ENCODE assay signal across 8 cellular contexts in the genomic region with DNA sequence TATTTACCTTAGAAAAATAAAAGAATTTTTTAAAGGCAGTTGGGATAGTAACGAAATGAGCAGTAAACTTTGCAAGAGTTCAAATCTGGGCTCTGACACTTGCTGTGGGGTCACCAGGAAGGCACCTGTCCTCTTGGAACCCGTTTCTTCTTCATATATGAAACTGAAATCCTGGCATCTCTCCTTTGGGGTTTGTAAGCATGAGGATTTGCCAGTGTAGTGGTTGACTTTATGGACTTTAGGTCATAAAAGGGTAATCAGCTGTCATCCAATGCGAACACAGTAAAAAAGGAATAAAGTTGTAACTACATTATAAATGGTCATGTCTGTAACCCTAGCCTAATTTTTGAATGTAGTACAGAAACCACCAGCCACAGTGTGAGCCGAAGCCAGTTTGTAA. TPM values are rescaled to one million over a fixed set of nuclear protein-coding genes. Genes with fewer than 3 reads are reported as not detected.
DNase-seq lines count a peak whose midpoint lies in the region; ATAC-seq, FAIRE-seq and TF ChIP-seq lines count a peak whose summit lies in the region.

No MANE protein-coding gene starts in this region.

- peak overlapping the region; percentile 82 to 87 for H3K4me3 ChIP-seq in kidney (ENCODE audit: low read length in 2 of 2)
- peak overlapping the region; percentile 100 for H3K4me3 ChIP-seq in suprapubic skin

- no peak for DNase-seq in T-helper 1 cell
- no peak for DNase-seq in activated T-helper 2 cell treated with anti-CD3 and anti-CD28 coated beads, Interferon-gamma antibody, Interleukin-2, Interleukin-4, amounts not matched to agents 10 μg/mL and 5 μg/mL and 100 μg/mL, durations not matched to agents 14 hours and 24 hours and 36 hours (ENCODE audit: low spot score)
- DNase-seq in kidney, result no peak
- no peak for DNase-seq in suprapubic skin (ENCODE audit: low spot score in 2 of 2)

- H3K27me3 ChIP-seq in suprapubic skin, result no peaks in the 10 kb centered on the region

- peaks cover 7% of the 10 kb centered on the region for H3K36me3 Mint-ChIP-seq in T-helper 1 cell treated with Interleukin-12 subunit alpha and Interleukin-12 subunit beta and Interleukin-4 antibody, amounts not matched to agents 30 μg/mL and 1 μg/mL, for 36 hours (ENCODE audit: low read depth)
- H3K36me3 Mint-ChIP-seq in activated T-helper 2 cell treated with anti-CD3 and anti-CD28 coated beads, Interferon-gamma antibody, Interleukin-2, Interleukin-4, amounts not matched to agents 10 μg/mL and 5 μg/mL and 100 μg/mL, durations not matched to agents 14 hours and 24 hours and 36 hours (ENCODE audit: low read depth), result peaks cover 36% of the 10 kb centered on the region

- no peaks in the 10 kb centered on the region for H3K9me3 Mint-ChIP-seq in T-helper 1 cell treated with Interleukin-12 subunit alpha and Interleukin-12 subunit beta and Interleukin-4 antibody, amounts not matched to agents 30 μg/mL and 1 μg/mL, for 36 hours
- no peaks in the 10 kb centered on the region for H3K9me3 Mint-ChIP-seq in activated T-helper 2 cell treated with anti-CD3 and anti-CD28 coated beads, Interferon-gamma antibody, Interleukin-2, Interleukin-4, amounts not matched to agents 10 μg/mL and 5 μg/mL and 100 μg/mL, durations not matched to agents 14 hours and 24 hours and 36 hours

- ATAC-seq in HG03159 (IDR thresholded peaks at IDR 0.05; ENCODE audit: unreplicated experiment) (no peak), GM18858 (IDR thresholded peaks at IDR 0.05; ENCODE audit: unreplicated experiment) (no peak), HG03342 (IDR thresholded peaks at IDR 0.05; ENCODE audit: unreplicated experiment) (no peak)

- TF ChIP-seq CTCF in kidney (IDR thresholded peaks at IDR 0.05; ENCODE audit: borderline replicate concordance, extremely low read depth, insufficient read depth), result no peak
- TF ChIP-seq CTCF in suprapubic skin (IDR thresholded peaks at IDR 0.05), result no peak

- peak overlapping the region; percentile 91 for H3K4me3 Mint-ChIP-seq in T-helper 1 cell treated with Interleukin-12 subunit alpha and Interleukin-12 subunit beta and Interleukin-4 antibody, amounts not matched to agents 30 μg/mL and 1 μg/mL, for 36 hours
- H3K4me3 Mint-ChIP-seq in activated T-helper 2 cell treated with anti-CD3 and anti-CD28 coated beads, Interferon-gamma antibody, Interleukin-2, Interleukin-4, amounts not matched to agents 10 μg/mL and 5 μg/mL and 100 μg/mL, durations not matched to agents 14 hours and 24 hours and 36 hours (ENCODE audit: low read depth), result peak overlapping the region; percentile 96

- peak overlapping the region; percentile 87 for H3K27ac Mint-ChIP-seq in T-helper 1 cell treated with Interleukin-12 subunit alpha and Interleukin-12 subunit beta and Interleukin-4 antibody, amounts not matched to agents 30 μg/mL and 1 μg/mL, for 36 hours
- H3K27ac Mint-ChIP-seq in activated T-helper 2 cell treated with anti-CD3 and anti-CD28 coated beads, Interferon-gamma antibody, Interleukin-2, Interleukin-4, amounts not matched to agents 10 μg/mL and 5 μg/mL and 100 μg/mL, durations not matched to agents 14 hours and 24 hours and 36 hours, result peak overlapping the region; percentile 80

- intact Hi-C loops in activated T-helper 2 cell treated with anti-CD3 and anti-CD28 coated beads, Interferon-gamma antibody, Interleukin-2, Interleukin-4, amounts not matched to agents 10 μg/mL and 5 μg/mL and 100 μg/mL, durations not matched to agents 14 hours and 24 hours and 36 hours (cut with micrococcal nuclease), result loop anchor here (2.0 to 10.0 kb wide), 4 partner anchors 14 to 356 kb away; a partner anchor contains a TSS
- intact Hi-C loops in kidney (cut with DNase I), result no loop called here

- peaks cover 22 to 46% of the 10 kb centered on the region in 2 donors for H3K4me1 ChIP-seq in kidney (ENCODE audit: control insufficient read depth in 1 of 2, insufficient read depth in 1 of 2, low read depth in 1 of 2, low read length in 2 of 2)
- peaks cover 64% of the 10 kb centered on the region for H3K4me1 ChIP-seq in suprapubic skin

- TF ChIP-seq EP300 in suprapubic skin (IDR thresholded peaks at IDR 0.05), result no peak

- no peak for TF ChIP-seq POLR2A in suprapubic skin (IDR thresholded peaks at IDR 0.05)

- no peaks in the 10 kb centered on the region for H3K27me3 Mint-ChIP-seq in T-helper 1 cell treated with Interleukin-12 subunit alpha and Interleukin-12 subunit beta and Interleukin-4 antibody, amounts not matched to agents 30 μg/mL and 1 μg/mL, for 36 hours (ENCODE audit: low read depth)
- H3K27me3 Mint-ChIP-seq in activated T-helper 2 cell treated with anti-CD3 and anti-CD28 coated beads, Interferon-gamma antibody, Interleukin-2, Interleukin-4, amounts not matched to agents 10 μg/mL and 5 μg/mL and 100 μg/mL, durations not matched to agents 14 hours and 24 hours and 36 hours (ENCODE audit: low read depth), result no peaks in the 10 kb centered on the region

- no peaks in the 10 kb centered on the region for H3K9me3 ChIP-seq in kidney (ENCODE audit: control insufficient read depth in 1 of 2, low read length in 2 of 2)
- no peaks in the 10 kb centered on the region for H3K9me3 ChIP-seq in suprapubic skin

- H3K36me3 ChIP-seq in kidney (ENCODE audit: control insufficient read depth in 1 of 2, insufficient read depth in 2 of 2, low read length in 2 of 2), result no peaks in the 10 kb centered on the region
- H3K36me3 ChIP-seq in suprapubic skin, result no peaks in the 10 kb centered on the region

- H3K9ac ChIP-seq in kidney (ENCODE audit: low read length in 2 of 2), result peak overlapping the region; percentile 86 to 89

- 13% methylated on average over 4 of the region's 4 CpGs for WGBS in suprapubic skin

- H3K4me1 Mint-ChIP-seq in T-helper 1 cell treated with Interleukin-12 subunit alpha and Interleukin-12 subunit beta and Interleukin-4 antibody, amounts not matched to agents 30 μg/mL and 1 μg/mL, for 36 hours (ENCODE audit: low read depth), result peaks cover 43% of the 10 kb centered on the region
- H3K4me1 Mint-ChIP-seq in activated T-helper 2 cell treated with anti-CD3 and anti-CD28 coated beads, Interferon-gamma antibody, Interleukin-2, Interleukin-4, amounts not matched to agents 10 μg/mL and 5 μg/mL and 100 μg/mL, durations not matched to agents 14 hours and 24 hours and 36 hours (ENCODE audit: low read depth), result peaks cover 55% of the 10 kb centered on the region

- FAIRE-seq in kidney (lab: Jason Lieb, UNC), result no peak

- H3K27ac ChIP-seq in kidney (ENCODE audit: low read depth in 2 of 2, low read length in 2 of 2) (peak overlapping the region; percentile 70 to 93), suprapubic skin (peak overlapping the region; percentile 98)

RNA-seq across cellular contexts. Expression of a gene that starts 1.3 kb away (rescaled TPM):
- 62.0 and 63.2 TPM in 2 replicates for total RNA-seq in activated T-helper 2 cell treated with anti-CD3 and anti-CD28 coated beads, Interferon-gamma antibody, Interleukin-2, Interleukin-4, amounts not matched to agents 10 μg/mL and 5 μg/mL and 100 μg/mL, durations not matched to agents 14 hours and 24 hours and 36 hours
- total RNA-seq in kidney, result 78.6 TPM
- 48.0 TPM for polyA plus RNA-seq in kidney (ENCODE audit: insufficient read depth, low read depth, low replicate concordance)
- total RNA-seq in suprapubic skin, result 10 to 100 TPM; 41.4 to 49.5 (median 45.9) TPM
